11 cellular contexts compared by ENCODE assay signal in genomic region chr2:237685408-237685807, GRCh38. TPM values are rescaled to one million over a fixed set of nuclear protein-coding genes. Genes with fewer than 3 reads are reported as not detected.
DNase-seq lines count a peak whose midpoint lies in the region; ATAC-seq and TF ChIP-seq lines count a peak whose summit lies in the region.
"Had no signal": no experiment of that assay in that cellular context is flagged by ENCODE, and none has a peak within 500 bp of the region (broad histone marks: within the 10 kb centered on the region; RNA-seq: fewer than 3 reads in every experiment).

No MANE protein-coding gene starts in this region.

- ATAC-seq in right lobe of liver: peak; percentile 26 to 54 (median 34)
- no peak for ATAC-seq in GM19397 (IDR thresholded peaks at IDR 0.05; ENCODE audit: unreplicated experiment)

- TF ChIP-seq CTCF in AG10803 (conservative IDR thresholded peaks at IDR 0.05; ENCODE audit: low read length): peak; percentile 47
- TF ChIP-seq CTCF in HEK293 (tag by site-specific recombination; IDR thresholded peaks at IDR 0.05): peak; percentile 62
- peak; percentile 50 for TF ChIP-seq CTCF in astrocyte of the spinal cord (IDR thresholded peaks at IDR 0.05; ENCODE audit: low read depth, low read length)
- TF ChIP-seq CTCF in right lobe of liver (IDR thresholded peaks at IDR 0.05): peak; percentile 19 to 48 (median 33)

- H3K4me1 ChIP-seq in HEK293 (ENCODE audit: control insufficient read depth, insufficient read depth, low read length): no peaks in the 10 kb centered on the region
- H3K4me1 ChIP-seq in right lobe of liver: peaks cover 0 to 10% (median 0%) of the 10 kb centered on the region in 4 donors

- H3K27ac ChIP-seq in HEK293 (ENCODE audit: extremely low read depth, low read depth, low read length): no peak overlapping the region
- no peak overlapping the region for H3K27ac ChIP-seq in right lobe of liver
- H3K27ac ChIP-seq: KMS-11 had no signal

- intact Hi-C loops in right lobe of liver (cut with DNase I): no loop called here

- no peaks in the 10 kb centered on the region for H3K27me3 ChIP-seq in right lobe of liver

- no peak overlapping the region for H3K4me3 ChIP-seq in AG10803 (ENCODE audit: low read length)
- no peak overlapping the region for H3K4me3 ChIP-seq in HEK293 (ENCODE audit: low read depth, low read length)
- H3K4me3 ChIP-seq in astrocyte of the spinal cord (ENCODE audit: low read depth, low read length): no peak overlapping the region
- no peak overlapping the region for H3K4me3 ChIP-seq in right lobe of liver

- peaks cover 0 to 14% of the 10 kb centered on the region in 2 experiments; a peak in 2 of 3 replicates for H3K36me3 ChIP-seq in HEK293 (ENCODE audit: control insufficient read depth in 2 of 2, insufficient read depth in 1 of 2, low read length in 2 of 2)
- H3K36me3 ChIP-seq in right lobe of liver: no peaks in the 10 kb centered on the region

- DNase-seq in AG10803 (ENCODE audit: low read depth) (no peak), astrocyte of the spinal cord (ENCODE audit: low read depth, low spot score) (no peak), right lobe of liver (peak in 1 of 3 donors; percentile 34)
- DNase-seq in stimulated activated CD4-positive, alpha-beta T cell treated with anti-CD3 and anti-CD28 coated beads, Interleukin-4, amount 100 ng/mL, for 24 hours: no peak
- no peak for DNase-seq in activated naive CD4-positive, alpha-beta T cell treated with anti-CD3 and anti-CD28 coated beads, Interleukin-2, amount 50 U/mL, for 16 hours
- DNase-seq in activated CD4-positive, CD25-positive, alpha-beta regulatory T cell (lab: John Stamatoyannopoulos, UW): no peak
- DNase-seq: kidney glomerular epithelial cell, T-helper 1 cell had no signal

- in situ Hi-C loops in astrocyte of the spinal cord (cut with HindIII; ENCODE audit: low sequenced_read_pairs): no loop called here

- CTCF ChIA-PET in HEK293 (lab: Yijun Ruan, JAX): interaction anchor here (0.7 to 1.2 kb wide), 6 partner anchors 8 to 62 kb away, joined by 3 to 6 read pairs (median 4); no protein-coding TSS in a partner anchor

- no peak for TF ChIP-seq POLR2A in right lobe of liver (IDR thresholded peaks at IDR 0.05)

- POLR2A ChIA-PET in HEK293 (lab: Yijun Ruan, JAX): no interaction called here

- H3K9me3 ChIP-seq in HEK293 (ENCODE audit: control insufficient read depth, insufficient read depth, low read depth, low read length): no peaks in the 10 kb centered on the region
- H3K9me3 ChIP-seq in right lobe of liver: no peaks in the 10 kb centered on the region

- WGBS in right lobe of liver (ENCODE audit: insufficient coverage, low coverage, low lambda C conversion rate, missing lambda C conversion rate): 67% methylated on average over 5 of the region's 5 CpGs

TF ChIP-seq in HEK293, 187 proteins besides CTCF, POLR2A, EP300 and RAD21:
- TF ChIP-seq ZNF138 (tag by site-specific recombination; IDR thresholded peaks at IDR 0.05; ENCODE audit: borderline replicate concordance): no peak
- TF ChIP-seq, protein P1, sequence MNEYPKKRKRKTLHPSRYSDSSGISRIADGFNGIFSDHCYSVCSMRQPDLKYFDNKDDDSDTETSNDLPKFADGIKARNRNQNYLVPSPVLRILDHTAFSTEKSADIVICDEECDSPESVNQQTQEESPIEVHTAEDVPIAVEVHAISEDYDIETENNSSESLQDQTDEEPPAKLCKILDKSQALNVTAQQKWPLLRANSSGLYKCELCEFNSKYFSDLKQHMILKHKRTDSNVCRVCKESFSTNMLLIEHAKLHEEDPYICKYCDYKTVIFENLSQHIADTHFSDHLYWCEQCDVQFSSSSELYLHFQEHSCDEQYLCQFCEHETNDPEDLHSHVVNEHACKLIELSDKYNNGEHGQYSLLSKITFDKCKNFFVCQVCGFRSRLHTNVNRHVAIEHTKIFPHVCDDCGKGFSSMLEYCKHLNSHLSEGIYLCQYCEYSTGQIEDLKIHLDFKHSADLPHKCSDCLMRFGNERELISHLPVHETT (tag by site-specific recombination; IDR thresholded peaks at IDR 0.05): no peak
- no peak for TF ChIP-seq WT1 (tag by site-specific recombination; IDR thresholded peaks at IDR 0.05)
- TF ChIP-seq, protein P2, sequence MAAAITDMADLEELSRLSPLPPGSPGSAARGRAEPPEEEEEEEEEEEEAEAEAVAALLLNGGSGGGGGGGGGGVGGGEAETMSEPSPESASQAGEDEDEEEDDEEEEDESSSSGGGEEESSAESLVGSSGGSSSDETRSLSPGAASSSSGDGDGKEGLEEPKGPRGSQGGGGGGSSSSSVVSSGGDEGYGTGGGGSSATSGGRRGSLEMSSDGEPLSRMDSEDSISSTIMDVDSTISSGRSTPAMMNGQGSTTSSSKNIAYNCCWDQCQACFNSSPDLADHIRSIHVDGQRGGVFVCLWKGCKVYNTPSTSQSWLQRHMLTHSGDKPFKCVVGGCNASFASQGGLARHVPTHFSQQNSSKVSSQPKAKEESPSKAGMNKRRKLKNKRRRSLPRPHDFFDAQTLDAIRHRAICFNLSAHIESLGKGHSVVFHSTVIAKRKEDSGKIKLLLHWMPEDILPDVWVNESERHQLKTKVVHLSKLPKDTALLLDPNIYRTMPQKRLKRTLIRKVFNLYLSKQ (tag by site-specific recombination; IDR thresholded peaks at IDR 0.05; ENCODE audit: borderline replicate concordance): no peak
- TF ChIP-seq ZNF600 (tag by site-specific recombination; IDR thresholded peaks at IDR 0.05): 0 out of 2 replicates have a peak, but pooled peaks have one; percentile 36
- TF ChIP-seq, protein P3, sequence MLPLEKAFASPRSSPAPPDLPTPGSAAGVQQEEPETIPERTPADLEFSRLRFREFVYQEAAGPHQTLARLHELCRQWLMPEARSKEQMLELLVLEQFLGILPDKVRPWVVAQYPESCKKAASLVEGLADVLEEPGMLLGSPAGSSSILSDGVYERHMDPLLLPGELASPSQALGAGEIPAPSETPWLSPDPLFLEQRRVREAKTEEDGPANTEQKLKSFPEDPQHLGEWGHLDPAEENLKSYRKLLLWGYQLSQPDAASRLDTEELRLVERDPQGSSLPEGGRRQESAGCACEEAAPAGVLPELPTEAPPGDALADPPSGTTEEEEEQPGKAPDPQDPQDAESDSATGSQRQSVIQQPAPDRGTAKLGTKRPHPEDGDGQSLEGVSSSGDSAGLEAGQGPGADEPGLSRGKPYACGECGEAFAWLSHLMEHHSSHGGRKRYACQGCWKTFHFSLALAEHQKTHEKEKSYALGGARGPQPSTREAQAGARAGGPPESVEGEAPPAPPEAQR (tag by site-specific recombination; IDR thresholded peaks at IDR 0.05): no peak
- peak; percentile 77 for TF ChIP-seq ZBTB17 (tag by site-specific recombination; IDR thresholded peaks at IDR 0.05)

RNA-seq across cellular contexts. Expression of gene LRRFIP1, which starts 58.0 kb away (rescaled TPM):
- total RNA-seq in right lobe of liver: 10 to 100 TPM; 29.4 to 56.3 (median 49.7) TPM
